In genomic region chr4:76212301-76212700, GRCh38 we compare ENCODE assay signal across 8 cellular contexts. TPM values are rescaled to one million over a fixed set of nuclear protein-coding genes. Genes with fewer than 3 reads are reported as not detected.
A peak's percentile ranks its signal among the peaks of the same experiment; 100 is the strongest.
DNase-seq lines count a peak whose midpoint lies in the region; ATAC-seq and TF ChIP-seq lines count a peak whose summit lies in the region.

No MANE protein-coding gene starts in this region.

- peak overlapping the region; percentile 74 for H3K4me3 Mint-ChIP-seq in MCF 10A (ENCODE audit: unreplicated experiment)

- BruUV-seq in MCF 10A (replicated peaks; lab: Mats Ljungman, UMichigan), result no TSS peak
- BruUV-seq in OCI-LY7 (replicated peaks; lab: Mats Ljungman, UMichigan), result no TSS peak

- intact Hi-C loops in left ventricle myocardium superior (cut with micrococcal nuclease), result no loop called here
- intact Hi-C loops in MCF 10A (cut with micrococcal nuclease), result loop anchor here (2.0 to 5.0 kb wide), 2 partner anchors 32 to 95 kb away; partner anchors contain the start of gene STBD1
- intact Hi-C loops in upper lobe of right lung (cut with DNase I), result no loop called here
- intact Hi-C loops in OCI-LY7 (cut with micrococcal nuclease; ENCODE audit: unreplicated experiment), result no loop called here

- H3K27ac Mint-ChIP-seq in MCF 10A (ENCODE audit: low read depth, unreplicated experiment), result peak overlapping the region; percentile 78

- 100% methylated on average over 1 to 2 of the region's 2 CpGs for WGBS in mesodermal cell (ENCODE audit: insufficient coverage in 2 of 2), 2 experiments

- H4K20me1 ChIP-seq in OCI-LY7 (ENCODE audit: insufficient read depth, low read length), result no peaks in the 10 kb centered on the region

- H3K4me1 ChIP-seq in cardiac muscle cell (ENCODE audit: low read depth) (peaks cover 23% of the 10 kb centered on the region), mesodermal cell (ENCODE audit: control insufficient read depth, insufficient read depth, low read length, poor library complexity, severe bottlenecking) (peaks cover 6% of the 10 kb centered on the region), upper lobe of right lung (peaks cover 76% of the 10 kb centered on the region), OCI-LY7 (ENCODE audit: insufficient read depth, low read length, poor library complexity, severe bottlenecking) (no peaks in the 10 kb centered on the region)

- peaks cover 50% of the 10 kb centered on the region for H3K4me1 Mint-ChIP-seq in MCF 10A (ENCODE audit: insufficient read depth, unreplicated experiment)

- H3K79me2 ChIP-seq in OCI-LY7 (ENCODE audit: insufficient read depth, low read depth, low read length), result no peaks in the 10 kb centered on the region

- no peaks in the 10 kb centered on the region for H3K9me3 Mint-ChIP-seq in MCF 10A (ENCODE audit: unreplicated experiment)

- DNase-seq in cardiac muscle cell (ENCODE audit: low read depth in 1 of 2, low spot score in 1 of 2) (no peak), left ventricle myocardium superior (no peak), MCF 10A (ENCODE audit: unreplicated experiment) (no peak), upper lobe of right lung (no peak), OCI-LY7 (ENCODE audit: low spot score) (no peak)
- no peak for DNase-seq in activated effector memory CD4-positive, alpha-beta T cell treated with anti-CD3 and anti-CD28 coated beads, Interleukin-2, amount 50 U/mL, for 16 hours

- ATAC-seq in left ventricle myocardium superior (no peak), upper lobe of right lung (no peak), GM18511 (IDR thresholded peaks at IDR 0.05; ENCODE audit: unreplicated experiment) (no peak)

- CTCF ChIA-PET in MCF 10A (lab: Yijun Ruan, JAX), result interaction anchor here (0.6 to 2.1 kb wide), 3 partner anchors 32 to 323 kb away, joined by 3 to 10 read pairs (median 3); no protein-coding TSS in a partner anchor
- CTCF ChIA-PET in OCI-LY7 (lab: Charles Lee; ENCODE audit: unreplicated experiment), result no interaction called here

- H3K27ac ChIP-seq in cardiac muscle cell, result peak overlapping the region; percentile 45
- no peak overlapping the region for H3K27ac ChIP-seq in mesodermal cell (ENCODE audit: low read depth, low read length, severe bottlenecking)
- peak overlapping the region; percentile 97 for H3K27ac ChIP-seq in upper lobe of right lung
- no peak overlapping the region for H3K27ac ChIP-seq in OCI-LY7 (ENCODE audit: low read depth, low read length, poor library complexity, severe bottlenecking)

- H3K4me3 ChIP-seq in cardiac muscle cell, result peak overlapping the region; percentile 76
- peak overlapping the region; percentile 68 for H3K4me3 ChIP-seq in mesodermal cell (ENCODE audit: extremely low read depth, insufficient read depth, low read length, poor library complexity, severe bottlenecking)
- peak overlapping the region; percentile 82 for H3K4me3 ChIP-seq in upper lobe of right lung
- H3K4me3 ChIP-seq in OCI-LY7 (ENCODE audit: low read depth, low read length, poor library complexity, severe bottlenecking), result no peak overlapping the region

- H3K36me3 ChIP-seq in cardiac muscle cell (no peaks in the 10 kb centered on the region), mesodermal cell (ENCODE audit: control insufficient read depth, insufficient read depth, low read length) (peaks cover 4% of the 10 kb centered on the region), upper lobe of right lung (no peaks in the 10 kb centered on the region), OCI-LY7 (ENCODE audit: insufficient read depth, low read length) (no peaks in the 10 kb centered on the region)

- peaks cover 8% of the 10 kb centered on the region for H3K36me3 Mint-ChIP-seq in MCF 10A (ENCODE audit: insufficient read depth, unreplicated experiment)

- POLR2A ChIA-PET in MCF 10A (lab: Yijun Ruan, JAX) (interaction anchor here (0.7 to 10.1 kb wide), 14 partner anchors 8 to 93 kb away, joined by 3 to 90 read pairs (median 6); partner anchors contain the start of genes NUP54 and STBD1), OCI-LY7 (lab: Charles Lee) (no interaction called here)

- H3K4me2 ChIP-seq in OCI-LY7 (ENCODE audit: low read length), result no peak overlapping the region

- TF ChIP-seq CTCF in cardiac muscle cell (IDR thresholded peaks at IDR 0.05; ENCODE audit: low read depth, low read length) (no peak), MCF 10A (IDR thresholded peaks at IDR 0.05; ENCODE audit: unreplicated experiment) (no peak), upper lobe of right lung (IDR thresholded peaks at IDR 0.05) (no peak), OCI-LY7 (conservative IDR thresholded peaks at IDR 0.05; ENCODE audit: low read length) (no peak)

- H3K27me3 ChIP-seq in cardiac muscle cell (no peaks in the 10 kb centered on the region), upper lobe of right lung (no peaks in the 10 kb centered on the region)

- no peak overlapping the region for H2AFZ ChIP-seq in OCI-LY7 (ENCODE audit: low read length)

- H3K9me2 ChIP-seq in OCI-LY7 (ENCODE audit: insufficient read depth, low read length), result no peaks in the 10 kb centered on the region

- H3K27me3 Mint-ChIP-seq in MCF 10A (ENCODE audit: insufficient read depth, unreplicated experiment), result no peaks in the 10 kb centered on the region

- H3K9me3 ChIP-seq in cardiac muscle cell (ENCODE audit: low read depth), result no peaks in the 10 kb centered on the region
- no peaks in the 10 kb centered on the region for H3K9me3 ChIP-seq in mesodermal cell (ENCODE audit: control insufficient read depth, low read length)
- no peaks in the 10 kb centered on the region for H3K9me3 ChIP-seq in upper lobe of right lung
- H3K9me3 ChIP-seq in OCI-LY7 (ENCODE audit: low read length), result no peaks in the 10 kb centered on the region

RNA-seq across cellular contexts. Expression of gene SCARB2, which starts 1.3 kb away (rescaled TPM):
- total RNA-seq in cardiac muscle cell, result 54.4 and 78.6 TPM in 2 replicates
- polyA plus RNA-seq in cardiac muscle cell, result 40.5 and 71.2 TPM in 2 replicates
- total RNA-seq in left ventricle myocardium superior, result 91.4 TPM
- total RNA-seq in MCF 10A (2022), result 67.2 and 71.4 TPM in 2 replicates
- 82.1 TPM for polyA plus RNA-seq in mesodermal cell (2013, experiment 1 of 2)
- polyA plus RNA-seq in mesodermal cell (2013, experiment 2 of 2), result 83.8 TPM
- total RNA-seq in upper lobe of right lung, result 190 TPM
- not detected in 2 replicates for total RNA-seq in OCI-LY7 (2014; rRNA removed; shearing (Covaris generic))
- total RNA-seq in OCI-LY7 (2022), result 0.28 and 1.1 TPM in 2 replicates

RNA-seq across cellular contexts. Expression of gene FAM47E, which starts 39.2 kb away (rescaled TPM):
- total RNA-seq in cardiac muscle cell (1.6 and 2.4 TPM in 2 replicates), left ventricle myocardium superior (2.4 TPM), MCF 10A (2022) (1.0 TPM in 2 replicates), upper lobe of right lung (3.6 TPM), OCI-LY7 (2022) (not detected in 2 replicates)
- 2.1 and 7.4 TPM in 2 replicates for polyA plus RNA-seq in cardiac muscle cell
- 1.7 TPM for polyA plus RNA-seq in mesodermal cell (2013, experiment 1 of 2)
- polyA plus RNA-seq in mesodermal cell (2013, experiment 2 of 2), result 1.0 TPM
- not detected in 2 replicates for total RNA-seq in OCI-LY7 (2014; rRNA removed; shearing (Covaris generic))

Comparison
In these comparisons a context has a peak if more than half of its experiments do, and no peak if none do; other contexts are left out.
1. H3K27ac ChIP-seq: peak in cardiac muscle cell (single experiment) and upper lobe of right lung (single experiment); none in mesodermal cell (single experiment) and OCI-LY7 (single experiment).
2. RNA of gene SCARB2, which starts 1.3 kb away (total RNA-seq): 190 TPM in upper lobe of right lung (single experiment), 91.4 TPM in left ventricle myocardium superior (single experiment), 54.4 to 78.6 TPM in cardiac muscle cell and 67.2 to 71.4 TPM in MCF 10A; 0.28 to 1.1 TPM in OCI-LY7; every median in the first group is over 10 times any median in the second.